In genomic region chr17:40322417-40323315, GRCh38 we compare ENCODE assay signal across 1 cellular context.
TF ChIP-seq lines count a peak whose summit lies in the region.

No MANE protein-coding gene starts in this region.

TF ChIP-seq in HepG2, 621 proteins besides CTCF, POLR2A, EP300 and RAD21 (continued from another document and continues in another):
- TF ChIP-seq THAP11 (CRISPR knock-in tag; IDR thresholded peaks at IDR 0.05) (peak; percentile 40; the same call in 1 of the 2 replicates), NFRKB (IDR thresholded peaks at IDR 0.05) (no peak), ZBTB21 (CRISPR knock-in tag; IDR thresholded peaks at IDR 0.05) (no peak), MEIS2 (CRISPR knock-in tag; IDR thresholded peaks at IDR 0.05) (no peak), PRDM10 (CRISPR knock-in tag; IDR thresholded peaks at IDR 0.05; ENCODE audit: low read depth) (no peak), THAP7 (CRISPR knock-in tag; IDR thresholded peaks at IDR 0.05) (no peak), NRL (CRISPR knock-in tag; IDR thresholded peaks at IDR 0.05; ENCODE audit: borderline replicate concordance) (peak; percentile 72; the same call in 1 of the 2 replicates), CEBPZ (IDR thresholded peaks at IDR 0.05; ENCODE audit: low read length) (no peak), KLF15 (CRISPR knock-in tag; IDR thresholded peaks at IDR 0.05; ENCODE audit: borderline replicate concordance) (no peak), PAXIP1 (CRISPR knock-in tag; conservative IDR thresholded peaks at IDR 0.05) (no peak), ARNTL (CRISPR knock-in tag; IDR thresholded peaks at IDR 0.05) (no peak), KAT8 (CRISPR knock-in tag; IDR thresholded peaks at IDR 0.05) (0 out of 2 replicates have a peak, but pooled peaks have one; percentile 14), ELF1 (CRISPR knock-in tag; IDR thresholded peaks at IDR 0.05) (0 out of 2 replicates have a peak, but pooled peaks have one; percentile 8), FOXP1 (IDR thresholded peaks at IDR 0.05) (no peak), FOXP1 (CRISPR knock-in tag; IDR thresholded peaks at IDR 0.05) (no peak), FOXA1 (IDR thresholded peaks at IDR 0.05) (no peak), FOXA1 (CRISPR knock-in tag; IDR thresholded peaks at IDR 0.05) (0 out of 2 replicates have a peak, but pooled peaks have one; percentile 34), STAT6 (CRISPR knock-in tag; IDR thresholded peaks at IDR 0.05; ENCODE audit: borderline replicate concordance) (no peak), NBN (conservative IDR thresholded peaks at IDR 0.05) (no peak), ZNF503 (CRISPR knock-in tag; IDR thresholded peaks at IDR 0.05) (no peak), ATF6 (CRISPR knock-in tag; conservative IDR thresholded peaks at IDR 0.05) (no peak), YEATS4 (CRISPR knock-in tag; IDR thresholded peaks at IDR 0.05; ENCODE audit: borderline replicate concordance) (no peak), THRA (CRISPR knock-in tag; IDR thresholded peaks at IDR 0.05; ENCODE audit: borderline replicate concordance) (no peak), CCAR2 (optimal IDR thresholded peaks at IDR 0.05; ENCODE audit: low read depth, low read length) (no peak)
- TF ChIP-seq, protein P1, sequence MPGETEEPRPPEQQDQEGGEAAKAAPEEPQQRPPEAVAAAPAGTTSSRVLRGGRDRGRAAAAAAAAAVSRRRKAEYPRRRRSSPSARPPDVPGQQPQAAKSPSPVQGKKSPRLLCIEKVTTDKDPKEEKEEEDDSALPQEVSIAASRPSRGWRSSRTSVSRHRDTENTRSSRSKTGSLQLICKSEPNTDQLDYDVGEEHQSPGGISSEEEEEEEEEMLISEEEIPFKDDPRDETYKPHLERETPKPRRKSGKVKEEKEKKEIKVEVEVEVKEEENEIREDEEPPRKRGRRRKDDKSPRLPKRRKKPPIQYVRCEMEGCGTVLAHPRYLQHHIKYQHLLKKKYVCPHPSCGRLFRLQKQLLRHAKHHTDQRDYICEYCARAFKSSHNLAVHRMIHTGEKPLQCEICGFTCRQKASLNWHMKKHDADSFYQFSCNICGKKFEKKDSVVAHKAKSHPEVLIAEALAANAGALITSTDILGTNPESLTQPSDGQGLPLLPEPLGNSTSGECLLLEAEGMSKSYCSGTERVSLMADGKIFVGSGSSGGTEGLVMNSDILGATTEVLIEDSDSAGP (CRISPR knock-in tag; IDR thresholded peaks at IDR 0.05; ENCODE audit: borderline replicate concordance): peak; percentile 34; the same call in 1 of the 2 replicates
- TF ChIP-seq, protein P2, sequence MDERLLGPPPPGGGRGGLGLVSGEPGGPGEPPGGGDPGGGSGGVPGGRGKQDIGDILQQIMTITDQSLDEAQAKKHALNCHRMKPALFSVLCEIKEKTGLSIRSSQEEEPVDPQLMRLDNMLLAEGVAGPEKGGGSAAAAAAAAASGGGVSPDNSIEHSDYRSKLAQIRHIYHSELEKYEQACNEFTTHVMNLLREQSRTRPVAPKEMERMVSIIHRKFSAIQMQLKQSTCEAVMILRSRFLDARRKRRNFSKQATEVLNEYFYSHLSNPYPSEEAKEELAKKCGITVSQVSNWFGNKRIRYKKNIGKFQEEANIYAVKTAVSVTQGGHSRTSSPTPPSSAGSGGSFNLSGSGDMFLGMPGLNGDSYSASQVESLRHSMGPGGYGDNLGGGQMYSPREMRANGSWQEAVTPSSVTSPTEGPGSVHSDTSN (CRISPR knock-in tag; IDR thresholded peaks at IDR 0.05): no peak
- TF ChIP-seq, protein P3, sequence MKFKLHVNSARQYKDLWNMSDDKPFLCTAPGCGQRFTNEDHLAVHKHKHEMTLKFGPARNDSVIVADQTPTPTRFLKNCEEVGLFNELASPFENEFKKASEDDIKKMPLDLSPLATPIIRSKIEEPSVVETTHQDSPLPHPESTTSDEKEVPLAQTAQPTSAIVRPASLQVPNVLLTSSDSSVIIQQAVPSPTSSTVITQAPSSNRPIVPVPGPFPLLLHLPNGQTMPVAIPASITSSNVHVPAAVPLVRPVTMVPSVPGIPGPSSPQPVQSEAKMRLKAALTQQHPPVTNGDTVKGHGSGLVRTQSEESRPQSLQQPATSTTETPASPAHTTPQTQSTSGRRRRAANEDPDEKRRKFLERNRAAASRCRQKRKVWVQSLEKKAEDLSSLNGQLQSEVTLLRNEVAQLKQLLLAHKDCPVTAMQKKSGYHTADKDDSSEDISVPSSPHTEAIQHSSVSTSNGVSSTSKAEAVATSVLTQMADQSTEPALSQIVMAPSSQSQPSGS (CRISPR knock-in tag; IDR thresholded peaks at IDR 0.05): no peak
